8 cellular contexts compared by ENCODE assay signal in genomic region chr22:26502688-26503561, GRCh38. TPM values are rescaled to one million over a fixed set of nuclear protein-coding genes. Genes with fewer than 3 reads are reported as not detected.
DNase-seq lines count a peak whose midpoint lies in the region; ATAC-seq, FAIRE-seq and TF ChIP-seq lines count a peak whose summit lies in the region.

No MANE protein-coding gene starts in this region.

- H3K27ac ChIP-seq in heart left ventricle (peak overlapping the region; percentile 43 to 83 (median 66)), gastrocnemius medialis (peak overlapping the region; percentile 84 to 94 (median 88)), ovary (no peak overlapping the region)

- in situ Hi-C loops in gastrocnemius medialis (cut with MboI; ENCODE audit: low sequenced_read_pairs in 4 of 4): no loop called here

- peak; percentile 87 for FAIRE-seq in GM19239 (lab: Jason Lieb, UNC)

- intact Hi-C loops in heart left ventricle (cut with DNase I) (loop anchor here in 3 of 10 donors (5.0 kb wide), 3 partner anchors 49 to 149 kb away; partner anchors contain the start of gene TPST2 (in 1 of the 3)), gastrocnemius medialis (cut with DNase I; ENCODE audit: low total_unique reads) (loop anchor here (1.0 to 2.0 kb wide), 4 partner anchors 18 to 88 kb away; partner anchors contain the start of gene TPST2), ovary (cut with DNase I) (no loop called here)

- peak; percentile 53 for DNase-seq in AG08395 (ENCODE audit: low spot score)
- DNase-seq in GM19239 (ENCODE audit: insufficient read length, low spot score): peak; percentile 46
- DNase-seq in RPMI8226: peak; percentile 54
- DNase-seq in activated naive CD4-positive, alpha-beta T cell treated with Interleukin-2 at 50 U/mL for 16 hours: peak; percentile 48
- DNase-seq in heart left ventricle: peak in 4 of 5 donors; percentile 23 to 60 (median 37)
- peak; percentile 87 to 91 for DNase-seq in gastrocnemius medialis
- DNase-seq in foreskin melanocyte: no peak
- no peak for DNase-seq in ovary

- no peaks in the 10 kb centered on the region for H3K9me3 ChIP-seq in heart left ventricle
- H3K9me3 ChIP-seq in gastrocnemius medialis: no peaks in the 10 kb centered on the region
- H3K9me3 ChIP-seq in ovary: no peaks in the 10 kb centered on the region

- ATAC-seq in heart left ventricle: peak; percentile 87 to 90 (median 88)
- ATAC-seq in gastrocnemius medialis: peak; percentile 84 to 91

- H3K4me3 ChIP-seq in heart left ventricle (peak overlapping the region in 3 of 12 donors; percentile 11 to 19 (median 13)), gastrocnemius medialis (peak overlapping the region in 2 of 4 donors; percentile 22 to 32), ovary (no peak overlapping the region)

- TF ChIP-seq POLR2A in heart left ventricle (IDR thresholded peaks at IDR 0.05): no peak
- no peak for TF ChIP-seq POLR2A in gastrocnemius medialis (IDR thresholded peaks at IDR 0.05)
- TF ChIP-seq POLR2A in ovary (IDR thresholded peaks at IDR 0.05): no peak

- peak; percentile 26 to 67 (median 54) for TF ChIP-seq CTCF in heart left ventricle (IDR thresholded peaks at IDR 0.05)
- TF ChIP-seq CTCF in gastrocnemius medialis (IDR thresholded peaks at IDR 0.05 in 4 of 5, conservative IDR thresholded peaks at IDR 0.05 in 1 of 5): peak; percentile 46 to 67 (median 60)
- TF ChIP-seq CTCF in ovary (IDR thresholded peaks at IDR 0.05): no peak

- WGBS in heart left ventricle, 4 donors: 18 to 31% (median 26%) methylated on average over 3 of the region's 3 CpGs
- WGBS in ovary, 3 donors: 44 to 45% (median 45%) methylated on average over 3 of the region's 3 CpGs

- H3K27me3 ChIP-seq in heart left ventricle (no peaks in the 10 kb centered on the region), gastrocnemius medialis (no peaks in the 10 kb centered on the region), ovary (no peaks in the 10 kb centered on the region)

- TF ChIP-seq EP300 in ovary (IDR thresholded peaks at IDR 0.05): no peak

- H3K4me1 ChIP-seq in heart left ventricle: peaks cover 0 to 25% (median 17%) of the 10 kb centered on the region in 12 donors
- peaks cover 34 to 53% of the 10 kb centered on the region in 2 donors for H3K4me1 ChIP-seq in gastrocnemius medialis
- H3K4me1 ChIP-seq in ovary (ENCODE audit: insufficient read depth): no peaks in the 10 kb centered on the region

- H3K36me3 ChIP-seq in heart left ventricle: peaks cover 6 to 100% (median 100%) of the 10 kb centered on the region in 9 donors
- H3K36me3 ChIP-seq in gastrocnemius medialis: peaks cover 2 to 80% of the 10 kb centered on the region in 2 donors
- no peaks in the 10 kb centered on the region for H3K36me3 ChIP-seq in ovary

RNA-seq across cellular contexts. Expression of gene TFIP11, which starts 9.3 kb away (rescaled TPM):
- total RNA-seq in heart left ventricle: 10 to 100 TPM; 15.1 to 28.0 (median 23.1) TPM
- 10 to 100 TPM; 17.3 to 23.8 TPM for polyA plus RNA-seq in heart left ventricle
- total RNA-seq in gastrocnemius medialis: 10 to 100 TPM; 33.1 to 65.7 (median 49.2) TPM
- 10 to 100 TPM; 10.8 to 31.0 (median 26.3) TPM for total RNA-seq in ovary
- polyA plus RNA-seq in ovary: 10 to 100 TPM; 14.0 to 28.9 TPM

RNA-seq across cellular contexts. Expression of gene SRRD, which starts 19.2 kb away (rescaled TPM):
- total RNA-seq in heart left ventricle (10 to 100 TPM; 18.2 to 28.9 (median 23.4) TPM), gastrocnemius medialis (10 to 100 TPM; 24.0 to 53.1 (median 27.4) TPM), ovary (10 to 100 TPM in 5 of 7 donors, 1 to 10 TPM in 2; 7.3 to 25.2 (median 18.4) TPM)
- polyA plus RNA-seq in heart left ventricle (10 to 100 TPM; 11.3 to 24.6 TPM), ovary (10 to 100 TPM in 1 of 2 donors, 1 to 10 TPM in 1; 8.2 to 23.4 TPM)

RNA-seq across cellular contexts. Expression of gene HPS4, which starts 19.3 kb away (rescaled TPM):
- total RNA-seq in heart left ventricle (10 to 100 TPM in 5 of 9 donors, 1 to 10 TPM in 4; 6.9 to 15.0 (median 10.3) TPM), gastrocnemius medialis (10 to 100 TPM in 3 of 4 donors, 1 to 10 TPM in 1; 7.0 to 13.9 (median 10.5) TPM), ovary (10 to 100 TPM; 24.1 to 37.8 (median 34.0) TPM)
- polyA plus RNA-seq in heart left ventricle (1 to 10 TPM; 6.2 to 7.2 TPM), ovary (10 to 100 TPM; 18.9 to 27.5 TPM)

Comparison
In these comparisons a context has a peak if more than half of its experiments do, and no peak if none do; other contexts are left out.
1. DNase-seq: peak in AG08395 (single experiment), GM19239 (single experiment), RPMI8226 (single experiment), activated naive CD4-positive, alpha-beta T cell treated with Interleukin-2 at 50 U/mL for 16 hours (single experiment), heart left ventricle (4 of 5) and gastrocnemius medialis (2 of 2); none in foreskin melanocyte (single experiment) and ovary (0 of 5).
2. H3K27ac ChIP-seq: peak in heart left ventricle (12 of 12) and gastrocnemius medialis (4 of 4); none in ovary (0 of 2).
3. CTCF ChIP-seq: peak in heart left ventricle (12 of 12) and gastrocnemius medialis (5 of 5); none in ovary (0 of 3).